In the genomic region with DNA sequence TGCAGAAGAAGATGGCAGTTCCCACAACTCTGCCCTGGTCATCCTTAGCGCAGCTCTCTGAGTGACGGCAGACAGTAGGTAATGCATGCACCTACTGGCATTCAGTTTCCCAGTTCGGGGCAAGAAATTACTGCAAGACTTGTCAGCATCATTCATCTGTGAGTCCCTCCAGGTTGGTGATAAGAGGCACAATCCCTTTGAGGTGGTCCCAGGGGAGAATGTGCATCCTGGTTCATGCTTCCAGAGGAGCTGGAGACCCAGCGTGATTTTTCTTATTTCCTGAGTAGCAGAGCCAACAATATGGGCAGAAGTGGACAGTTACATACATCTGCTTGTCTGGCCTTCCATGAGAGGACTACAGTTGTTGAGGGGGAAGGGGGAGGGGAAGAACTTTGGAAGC, we compare ENCODE assay signal across 23 cellular contexts.
A peak's percentile ranks its signal among the peaks of the same experiment; 100 is the strongest.
DNase-seq lines count a peak whose midpoint lies in the region; ATAC-seq lines count a peak whose summit lies in the region.
"Had no signal": no experiment of that assay in that cellular context is flagged by ENCODE, and none has a peak within 500 bp of the region (broad histone marks: within the 10 kb centered on the region; RNA-seq: fewer than 3 reads in every experiment).

No MANE protein-coding gene starts in this region.

- H3K4me1 Mint-ChIP-seq in activated CD8-positive, alpha-beta memory T cell treated with anti-CD3 and anti-CD28 coated beads, Interleukin-2, amount 10 ng/mL, durations not matched to agents 7 days and 5 days = peaks cover 46% of the 10 kb centered on the region
- H3K4me1 Mint-ChIP-seq in T-helper 17 cell (peaks cover 33% of the 10 kb centered on the region), immature natural killer cell (peaks cover 71 to 84% of the 10 kb centered on the region in 2 donors)
- peaks cover 28 to 57% (median 34%) of the 10 kb centered on the region in 7 donors for H3K4me1 Mint-ChIP-seq in naive thymus-derived CD4-positive, alpha-beta T cell

- H3K27me3 ChIP-seq in aorta (ENCODE audit: control insufficient read depth in 1 of 2, insufficient read depth in 2 of 2, low read length in 1 of 2) = no peaks in the 10 kb centered on the region
- H3K27me3 ChIP-seq in naive thymus-derived CD4-positive, alpha-beta T cell (ENCODE audit: control insufficient read depth in 2 of 2, insufficient read depth in 2 of 2, low read length in 2 of 2) = no peaks in the 10 kb centered on the region
- H3K27me3 ChIP-seq: hepatocyte, neutrophil had no signal

- H3K36me3 Mint-ChIP-seq in activated CD8-positive, alpha-beta memory T cell treated with anti-CD3 and anti-CD28 coated beads, Interleukin-2, amount 10 ng/mL, durations not matched to agents 7 days and 5 days = peaks cover 76% of the 10 kb centered on the region
- H3K36me3 Mint-ChIP-seq in T-helper 17 cell (ENCODE audit: low read depth) = peaks cover 5% of the 10 kb centered on the region
- H3K36me3 Mint-ChIP-seq in immature natural killer cell = peaks cover 6 to 22% (median 14%) of the 10 kb centered on the region in 3 donors
- H3K36me3 Mint-ChIP-seq in naive thymus-derived CD4-positive, alpha-beta T cell = peaks cover 18 to 61% (median 50%) of the 10 kb centered on the region in 5 donors

- no peak overlapping the region for H3K4me3 ChIP-seq in aorta (ENCODE audit: low read length in 2 of 2)
- no peak overlapping the region for H3K4me3 ChIP-seq in naive thymus-derived CD4-positive, alpha-beta T cell (ENCODE audit: low read length)
- H3K4me3 ChIP-seq: hepatocyte had no signal

- H3K4me3 Mint-ChIP-seq in activated CD8-positive, alpha-beta memory T cell treated with anti-CD3 and anti-CD28 coated beads, Interleukin-2, amount 10 ng/mL, durations not matched to agents 7 days and 5 days = no peak overlapping the region
- H3K4me3 Mint-ChIP-seq in T-helper 17 cell (no peak overlapping the region), immature natural killer cell (no peak overlapping the region)
- no peak overlapping the region for H3K4me3 Mint-ChIP-seq in naive thymus-derived CD4-positive, alpha-beta T cell
- H3K4me3 Mint-ChIP-seq: activated T-cell treated with anti-CD3 and anti-CD28 coated beads, Interleukin-2, amount 50 U/mL, for 4 hours; CD8-positive, alpha-beta T cell had no signal

- H3K4me1 ChIP-seq in aorta (ENCODE audit: control insufficient read depth in 1 of 2, insufficient read depth in 2 of 2, low read length in 2 of 2) = peaks cover 0 to 5% of the 10 kb centered on the region in 2 donors
- H3K4me1 ChIP-seq in naive thymus-derived CD4-positive, alpha-beta T cell (ENCODE audit: control insufficient read depth in 2 of 2, insufficient read depth in 2 of 2, low read length in 2 of 2) = peaks cover 23 to 35% of the 10 kb centered on the region in 2 donors

- CTCF ChIA-PET in activated CD8-positive, alpha-beta memory T cell treated with anti-CD3 and anti-CD28 coated beads, Interleukin-2, amount 10 ng/mL, durations not matched to agents 7 days and 5 days (lab: Charles Lee) = no interaction called here
- CTCF ChIA-PET in naive thymus-derived CD4-positive, alpha-beta T cell (lab: Charles Lee) = no interaction called here

- H3K27ac ChIP-seq in temporal lobe (ENCODE audit: low read depth, low read length) (peak overlapping the region; percentile 49), aorta (ENCODE audit: low read depth in 1 of 2, low read length in 2 of 2) (no peak overlapping the region)
- no peak overlapping the region for H3K27ac ChIP-seq in naive thymus-derived CD4-positive, alpha-beta T cell (ENCODE audit: low read depth, low read length)
- H3K27ac ChIP-seq: neutrophil had no signal

- H3K27ac Mint-ChIP-seq in activated CD8-positive, alpha-beta memory T cell treated with anti-CD3 and anti-CD28 coated beads, Interleukin-2, amount 10 ng/mL, durations not matched to agents 7 days and 5 days = peak overlapping the region; percentile 18
- H3K27ac Mint-ChIP-seq in T-helper 17 cell (peak overlapping the region; percentile 100), immature natural killer cell (peak overlapping the region; percentile 26 to 94 (median 80))
- H3K27ac Mint-ChIP-seq in naive thymus-derived CD4-positive, alpha-beta T cell = no peak overlapping the region

- no peak for ATAC-seq in activated CD8-positive, alpha-beta memory T cell treated with anti-CD3 and anti-CD28 coated beads, Interleukin-2, amount 10 ng/mL, durations not matched to agents 7 days and 5 days
- ATAC-seq in T-helper 17 cell = no peak
- no peak for ATAC-seq in aorta (ENCODE audit: low FRiP score)
- no peak for ATAC-seq in naive thymus-derived CD4-positive, alpha-beta T cell
- ATAC-seq: activated T-cell treated with anti-CD3 and anti-CD28 coated beads, Interleukin-2, amount 50 U/mL, for 4 hours; CD8-positive, alpha-beta T cell; left cardiac atrium; sciatic nerve had no signal

- intact Hi-C loops in aorta (cut with DNase I) = loop anchor here (5.0 to 10.0 kb wide), 2 partner anchors 59 to 281 kb away; no protein-coding TSS in a partner anchor
- intact Hi-C loops in naive thymus-derived CD4-positive, alpha-beta T cell (cut with micrococcal nuclease) = no loop called here

- H3K27me3 Mint-ChIP-seq in activated CD8-positive, alpha-beta memory T cell treated with anti-CD3 and anti-CD28 coated beads, Interleukin-2, amount 10 ng/mL, durations not matched to agents 7 days and 5 days = no peaks in the 10 kb centered on the region
- H3K27me3 Mint-ChIP-seq in T-helper 17 cell = no peaks in the 10 kb centered on the region
- H3K27me3 Mint-ChIP-seq in immature natural killer cell (ENCODE audit: low read depth in 3 of 3) = peaks cover 2 to 6% (median 5%) of the 10 kb centered on the region in 3 donors
- no peaks in the 10 kb centered on the region for H3K27me3 Mint-ChIP-seq in naive thymus-derived CD4-positive, alpha-beta T cell

- H3K36me3 ChIP-seq in aorta (ENCODE audit: control insufficient read depth in 1 of 2, insufficient read depth in 2 of 2, low read length in 1 of 2) = no peaks in the 10 kb centered on the region
- H3K36me3 ChIP-seq in naive thymus-derived CD4-positive, alpha-beta T cell (ENCODE audit: control insufficient read depth in 2 of 3, insufficient read depth in 3 of 3, low read length in 3 of 3) = peaks cover 0 to 27% (median 0%) of the 10 kb centered on the region in 3 experiments
- H3K36me3 ChIP-seq: neutrophil had no signal

- DNase-seq in activated CD8-positive, alpha-beta memory T cell treated with anti-CD3 and anti-CD28 coated beads, Interleukin-2, amount 10 ng/mL, durations not matched to agents 7 days and 5 days = no peak
- DNase-seq in activated CD8-positive, alpha-beta memory T cell treated with anti-CD3 and anti-CD28 coated beads, Interleukin-2, amount 50 U/mL, for 48 hours = no peak
- DNase-seq in T-helper 17 cell (no peak), immature natural killer cell (no peak), A172 (ENCODE audit: low spot score) (no peak), aorta (no peak)
- no peak for DNase-seq in naive thymus-derived CD4-positive, alpha-beta T cell
- DNase-seq: activated CD4-positive, alpha-beta T cell treated with anti-CD3 and anti-CD28 coated beads for 4 hours; activated naive CD4-positive, alpha-beta T cell treated with Interleukin-2 at 50 U/mL for 16 hours; activated T-cell treated with anti-CD3 and anti-CD28 coated beads, Interleukin-2, amount 50 U/mL, for 4 hours; CD8-positive, alpha-beta T cell; cerebellar nuclear complex; foreskin melanocyte; left cardiac atrium; NCI-H1048; NCI-H1694; SHP77 treated with DMSO at 0.1 percent for 48 hours; stimulated activated CD4-positive, alpha-beta T cell treated with anti-CD3 and anti-CD28 coated beads, Interleukin-4, amount 100 ng/mL, for 1 hour; T1000 had no signal

- POLR2A ChIA-PET in naive thymus-derived CD4-positive, alpha-beta T cell (lab: Charles Lee) = no interaction called here

- WGBS in aorta, 2 donors = 91 to 93% methylated on average over 4 of the region's 4 CpGs

- peaks cover 5% of the 10 kb centered on the region for H3K9me3 Mint-ChIP-seq in activated CD8-positive, alpha-beta memory T cell treated with anti-CD3 and anti-CD28 coated beads, Interleukin-2, amount 10 ng/mL, durations not matched to agents 7 days and 5 days (ENCODE audit: low read depth)
- H3K9me3 Mint-ChIP-seq in immature natural killer cell = peaks cover 0 to 4% (median 0%) of the 10 kb centered on the region in 6 donors
- H3K9me3 Mint-ChIP-seq in naive thymus-derived CD4-positive, alpha-beta T cell = peaks cover 0 to 12% (median 4%) of the 10 kb centered on the region in 11 donors

- H3K9me3 ChIP-seq in T-helper 17 cell (ENCODE audit: control insufficient read depth, low read length, poor library complexity, severe bottlenecking) = no peaks in the 10 kb centered on the region
- no peaks in the 10 kb centered on the region for H3K9me3 ChIP-seq in aorta (ENCODE audit: control insufficient read depth, low read length)
- peaks cover 0 to 10% (median 0%) of the 10 kb centered on the region in 3 experiments for H3K9me3 ChIP-seq in naive thymus-derived CD4-positive, alpha-beta T cell (ENCODE audit: control insufficient read depth in 2 of 3, low read length in 3 of 3)
- H3K9me3 ChIP-seq: neutrophil had no signal

Comparison
In these comparisons a context has a peak if more than half of its experiments do, and no peak if none do; other contexts are left out.
1. H3K27ac Mint-ChIP-seq: peak in activated CD8-positive, alpha-beta memory T cell treated with anti-CD3 and anti-CD28 coated beads, Interleukin-2, amount 10 ng/mL, durations not matched to agents 7 days and 5 days (single experiment), T-helper 17 cell (single experiment) and immature natural killer cell (6 of 6); none in naive thymus-derived CD4-positive, alpha-beta T cell (0 of 9).
2. intact Hi-C loops: an anchor here in aorta (5.0 to 10.0 kb wide); none called in naive thymus-derived CD4-positive, alpha-beta T cell.